In the genomic region with DNA sequence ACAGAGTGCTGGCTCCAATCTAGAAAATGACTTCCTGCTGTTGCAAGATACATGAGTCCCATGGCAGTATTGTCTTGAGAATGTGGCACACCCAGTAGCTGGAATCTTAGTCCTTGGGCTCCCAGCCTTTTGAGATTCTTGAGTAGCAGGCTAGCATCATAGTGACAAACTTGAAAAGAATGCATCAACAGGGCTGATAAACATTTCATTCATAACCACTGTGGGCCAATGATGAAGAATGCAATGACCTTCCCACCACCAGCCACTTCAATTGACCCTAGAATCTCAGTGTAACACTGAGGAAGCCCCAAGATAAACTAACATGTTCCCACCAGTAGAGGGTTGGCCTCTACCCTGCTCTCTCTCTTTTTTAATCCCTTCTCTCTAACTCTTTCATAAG, we compare ENCODE assay signal across 15 cellular contexts.
DNase-seq lines count a peak whose midpoint lies in the region; ATAC-seq and TF ChIP-seq lines count a peak whose summit lies in the region.
"Had no signal": no experiment of that assay in that cellular context is flagged by ENCODE, and none has a peak within 500 bp of the region (broad histone marks: within the 10 kb centered on the region; RNA-seq: fewer than 3 reads in every experiment).

No MANE protein-coding gene starts in this region.

- no peaks in the 10 kb centered on the region for H3K4me1 Mint-ChIP-seq in activated T-helper 1 cell treated with anti-CD3 and anti-CD28 coated beads, Interleukin-12 subunit alpha, Interleukin-12 subunit beta, Interleukin-2, Interleukin-4 antibody, amounts not matched to agents 30 ng/mL and 10 ng/mL and 1 ng/mL, durations not matched to agents 14 hours and 24 hours and 36 hours (ENCODE audit: low read depth)
- H3K4me1 Mint-ChIP-seq: activated naive CD8-positive, alpha-beta T cell treated with anti-CD3 and anti-CD28 coated beads for 36 hours; IgD-negative memory B cell had no signal

- H3K36me3 Mint-ChIP-seq in activated T-helper 1 cell treated with anti-CD3 and anti-CD28 coated beads, Interleukin-12 subunit alpha, Interleukin-12 subunit beta, Interleukin-2, Interleukin-4 antibody, amounts not matched to agents 30 ng/mL and 10 ng/mL and 1 ng/mL, durations not matched to agents 14 hours and 24 hours and 36 hours (ENCODE audit: low read depth), result no peaks in the 10 kb centered on the region
- H3K36me3 Mint-ChIP-seq: activated CD4-positive, alpha-beta memory T cell treated with anti-CD3 and anti-CD28 coated beads for 36 hours; activated naive CD8-positive, alpha-beta T cell treated with anti-CD3 and anti-CD28 coated beads for 36 hours; IgD-negative memory B cell had no signal

- BruUV-seq in PC-3 (replicated peaks; lab: Mats Ljungman, UMichigan), result no TSS peak

- peak; percentile 14; the same call in 1 of the 2 replicates for TF ChIP-seq CTCF in BJ (IDR thresholded peaks at IDR 0.05; ENCODE audit: insufficient read depth, low read depth, low read length)
- TF ChIP-seq CTCF in PC-3 (conservative IDR thresholded peaks at IDR 0.05; ENCODE audit: low read depth, low read length), result no peak

- CTCF ChIA-PET in BJ (lab: Yijun Ruan, JAX) (interaction anchor here (0.7 kb wide), 1 partner anchor 53 kb away, joined by 3 read pairs; no protein-coding TSS in a partner anchor), PC-3 (lab: Charles Lee) (no interaction called here)

- no peaks in the 10 kb centered on the region for H3K27me3 Mint-ChIP-seq in activated T-helper 1 cell treated with anti-CD3 and anti-CD28 coated beads, Interleukin-12 subunit alpha, Interleukin-12 subunit beta, Interleukin-2, Interleukin-4 antibody, amounts not matched to agents 30 ng/mL and 10 ng/mL and 1 ng/mL, durations not matched to agents 14 hours and 24 hours and 36 hours (ENCODE audit: insufficient read depth)
- H3K27me3 Mint-ChIP-seq: activated CD4-positive, alpha-beta memory T cell treated with anti-CD3 and anti-CD28 coated beads for 36 hours; activated naive CD8-positive, alpha-beta T cell treated with anti-CD3 and anti-CD28 coated beads for 36 hours; IgD-negative memory B cell had no signal

- H3K79me2 ChIP-seq in PC-3 (ENCODE audit: low read length), result no peaks in the 10 kb centered on the region

- no peaks in the 10 kb centered on the region for H4K20me1 ChIP-seq in PC-3 (ENCODE audit: low read length)

- DNase-seq in BJ (ENCODE audit: low read depth) (peak; percentile 93), PC-3 (peak; percentile 89), fibroblast of gingiva (ENCODE audit: low read depth) (peak; percentile 16), non-pigmented ciliary epithelial cell (ENCODE audit: low read depth) (peak; percentile 89), NCI-H187 (lab: John Stamatoyannopoulos, UW) (no peak)
- no peak for DNase-seq in activated T-helper 1 cell treated with anti-CD3 and anti-CD28 coated beads, Interleukin-12 subunit alpha, Interleukin-12 subunit beta, Interleukin-2, Interleukin-4 antibody, amounts not matched to agents 30 ng/mL and 10 ng/mL and 1 ng/mL, durations not matched to agents 14 hours and 24 hours and 36 hours (ENCODE audit: low spot score)
- DNase-seq: activated CD4-positive, alpha-beta memory T cell treated with anti-CD3 and anti-CD28 coated beads for 36 hours; activated naive CD8-positive, alpha-beta T cell treated with anti-CD3 and anti-CD28 coated beads for 36 hours; effector memory CD4-positive, alpha-beta T cell had no signal

- no peak overlapping the region for H3K27ac Mint-ChIP-seq in activated T-helper 1 cell treated with anti-CD3 and anti-CD28 coated beads, Interleukin-12 subunit alpha, Interleukin-12 subunit beta, Interleukin-2, Interleukin-4 antibody, amounts not matched to agents 30 ng/mL and 10 ng/mL and 1 ng/mL, durations not matched to agents 14 hours and 24 hours and 36 hours
- H3K27ac Mint-ChIP-seq: activated CD4-positive, alpha-beta memory T cell treated with anti-CD3 and anti-CD28 coated beads for 36 hours; activated naive CD8-positive, alpha-beta T cell treated with anti-CD3 and anti-CD28 coated beads for 36 hours; IgD-negative memory B cell had no signal

- no peaks in the 10 kb centered on the region for H3K9me2 ChIP-seq in PC-3 (replicated peaks; ENCODE audit: low read length)

- H3F3A ChIP-seq in PC-3 (ENCODE audit: low read length, unreplicated experiment), result no peaks in the 10 kb centered on the region

- ATAC-seq in PC-3 (peak; percentile 94), GM18867 (IDR thresholded peaks at IDR 0.05; ENCODE audit: unreplicated experiment) (no peak), HG03521 (IDR thresholded peaks at IDR 0.05; ENCODE audit: unreplicated experiment) (no peak)
- ATAC-seq: left lobe of liver had no signal

- POLR2A ChIA-PET in BJ (lab: Charles Lee), result no interaction called here
- POLR2A ChIA-PET in PC-3 (lab: Charles Lee; ENCODE audit: unreplicated experiment), result no interaction called here

- H3K9me3 ChIP-seq in PC-3 (ENCODE audit: low read length), result no peaks in the 10 kb centered on the region
- H3K9me3 ChIP-seq: prostate gland had no signal

- H3K4me3 ChIP-seq in BJ (ENCODE audit: low read depth, low read length) (no peak overlapping the region), PC-3 (ENCODE audit: low read length) (no peak overlapping the region)
- H3K4me3 ChIP-seq: prostate gland, SK-N-MC had no signal

- no peaks in the 10 kb centered on the region for H3K36me3 ChIP-seq in BJ (ENCODE audit: control insufficient read depth, insufficient read depth, low read length)
- H3K36me3 ChIP-seq in PC-3 (ENCODE audit: low read depth, low read length), result no peaks in the 10 kb centered on the region
- H3K36me3 ChIP-seq: prostate gland had no signal

- H3K27ac ChIP-seq in PC-3 (ENCODE audit: low read length), result peak overlapping the region; percentile 78
- H3K27ac ChIP-seq: prostate gland, SK-N-MC had no signal

- 0 out of 2 replicates have a peak overlapping the region, but pooled peaks have one; percentile 53 for H3K4me2 ChIP-seq in PC-3 (ENCODE audit: low read length)

- H2AFZ ChIP-seq in PC-3 (ENCODE audit: low read length), result peak overlapping the region; percentile 74

- H3K4me1 ChIP-seq in PC-3 (ENCODE audit: insufficient read depth, low read length), result peaks cover 15% of the 10 kb centered on the region
- H3K4me1 ChIP-seq: prostate gland had no signal

- no peak overlapping the region for H3K4me3 Mint-ChIP-seq in activated T-helper 1 cell treated with anti-CD3 and anti-CD28 coated beads, Interleukin-12 subunit alpha, Interleukin-12 subunit beta, Interleukin-2, Interleukin-4 antibody, amounts not matched to agents 30 ng/mL and 10 ng/mL and 1 ng/mL, durations not matched to agents 14 hours and 24 hours and 36 hours
- H3K4me3 Mint-ChIP-seq: activated CD4-positive, alpha-beta memory T cell treated with anti-CD3 and anti-CD28 coated beads for 36 hours; activated naive CD8-positive, alpha-beta T cell treated with anti-CD3 and anti-CD28 coated beads for 36 hours; IgD-negative memory B cell had no signal

- no peaks in the 10 kb centered on the region for H3K9me3 Mint-ChIP-seq in activated T-helper 1 cell treated with anti-CD3 and anti-CD28 coated beads, Interleukin-12 subunit alpha, Interleukin-12 subunit beta, Interleukin-2, Interleukin-4 antibody, amounts not matched to agents 30 ng/mL and 10 ng/mL and 1 ng/mL, durations not matched to agents 14 hours and 24 hours and 36 hours
- H3K9me3 Mint-ChIP-seq: activated CD4-positive, alpha-beta memory T cell treated with anti-CD3 and anti-CD28 coated beads for 36 hours; activated naive CD8-positive, alpha-beta T cell treated with anti-CD3 and anti-CD28 coated beads for 36 hours had no signal

- no peak overlapping the region for H3K9ac ChIP-seq in PC-3 (ENCODE audit: low read length)

- no peaks in the 10 kb centered on the region for H3K27me3 ChIP-seq in BJ (ENCODE audit: control insufficient read depth, insufficient read depth, low read length)
- no peaks in the 10 kb centered on the region for H3K27me3 ChIP-seq in PC-3 (ENCODE audit: low read length)

- intact Hi-C loops in PC-3 (cut with micrococcal nuclease), result loop anchor here (1.0 kb wide), 1 partner anchor 53 kb away; no protein-coding TSS in a partner anchor
- intact Hi-C loops in activated T-helper 1 cell treated with anti-CD3 and anti-CD28 coated beads, Interleukin-12 subunit alpha, Interleukin-12 subunit beta, Interleukin-2, Interleukin-4 antibody, amounts not matched to agents 30 ng/mL and 10 ng/mL and 1 ng/mL, durations not matched to agents 14 hours and 24 hours and 36 hours (cut with micrococcal nuclease), result no loop called here

Comparison
In these comparisons a context has a peak if more than half of its experiments do, and no peak if none do; other contexts are left out.
1. DNase-seq: peak in BJ (single experiment), PC-3 (single experiment), fibroblast of gingiva (single experiment) and non-pigmented ciliary epithelial cell (single experiment); none in NCI-H187 (0 of 2) and activated T-helper 1 cell treated with anti-CD3 and anti-CD28 coated beads, Interleukin-12 subunit alpha, Interleukin-12 subunit beta, Interleukin-2, Interleukin-4 antibody, amounts not matched to agents 30 ng/mL and 10 ng/mL and 1 ng/mL, durations not matched to agents 14 hours and 24 hours and 36 hours (single experiment).